16 cellular contexts compared by ENCODE assay signal in the genomic region with DNA sequence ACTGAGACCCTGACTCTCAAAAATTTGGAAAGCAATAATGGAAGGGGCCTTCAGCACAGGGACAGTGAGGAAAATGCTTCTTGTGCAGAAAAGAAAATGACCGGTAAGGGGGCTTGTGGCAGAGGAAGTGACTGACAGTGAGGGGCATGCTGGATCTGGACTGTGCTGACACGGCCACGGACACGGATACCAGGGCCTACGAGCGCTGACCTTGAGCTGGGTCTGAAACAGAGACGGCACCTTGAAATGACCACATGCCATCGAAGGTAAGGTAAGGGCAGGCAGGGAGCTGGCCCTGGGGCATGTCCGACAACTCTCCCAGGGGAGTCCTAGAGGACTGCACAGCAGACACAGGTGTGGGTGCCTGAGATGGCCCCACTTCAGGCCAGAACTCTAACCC.
DNase-seq lines count a peak whose midpoint lies in the region; ATAC-seq, FAIRE-seq and TF ChIP-seq lines count a peak whose summit lies in the region.
"Had no signal": no experiment of that assay in that cellular context is flagged by ENCODE, and none has a peak within 500 bp of the region (broad histone marks: within the 10 kb centered on the region; RNA-seq: fewer than 3 reads in every experiment).

No MANE protein-coding gene starts in this region.

- FAIRE-seq in HepG2 (lab: Jason Lieb, UNC): no peak

- H3K4me1 Mint-ChIP-seq in mesothelial cell of epicardium: peaks cover 38% of the 10 kb centered on the region

- H3K4me3 ChIP-seq in HepG2 (replicated peaks in 1 of 3; ENCODE audit: insufficient read depth in 1 of 3, low read depth in 2 of 3, low read length in 3 of 3) (no peak overlapping the region), right lobe of liver (no peak overlapping the region), sigmoid colon (no peak overlapping the region), MG63 (no peak overlapping the region)
- H3K4me3 ChIP-seq: BLaER1 had no signal

- H3K4me1 ChIP-seq in HepG2 (ENCODE audit: insufficient read depth, low read length) (peaks cover 31% of the 10 kb centered on the region), right lobe of liver (peaks cover 0 to 4% (median 0%) of the 10 kb centered on the region in 4 donors), sigmoid colon (no peaks in the 10 kb centered on the region)

- TF ChIP-seq POLR2A in HepG2 (IDR thresholded peaks at IDR 0.05; ENCODE audit: insufficient read depth in 1 of 2, low read depth in 2 of 2, low read length in 2 of 2): no peak
- no peak for TF ChIP-seq POLR2A in right lobe of liver (IDR thresholded peaks at IDR 0.05)
- no peak for TF ChIP-seq POLR2A in sigmoid colon (IDR thresholded peaks at IDR 0.05)

- H3K9me3 Mint-ChIP-seq in mesothelial cell of epicardium: peaks cover 7% of the 10 kb centered on the region
- H3K9me3 Mint-ChIP-seq: CD8-positive, alpha-beta T cell had no signal

- no peaks in the 10 kb centered on the region for H3K79me2 ChIP-seq in HepG2 (ENCODE audit: insufficient read depth, low read length)

- POLR2A ChIA-PET in HepG2 (lab: Yijun Ruan, JAX): no interaction called here

- 59% methylated on average over 7 of the region's 9 CpGs for WGBS in HepG2 (ENCODE audit: low lambda C conversion rate)
- WGBS in right lobe of liver (ENCODE audit: insufficient coverage, low coverage, low lambda C conversion rate, missing lambda C conversion rate): 93% methylated on average over 3 of the region's 9 CpGs
- 91 to 97% methylated on average over 9 of the region's 9 CpGs for WGBS in sigmoid colon, 2 donors

- H3K27ac ChIP-seq in HepG2 (ENCODE audit: extremely low read length, insufficient read depth, low read length) (no peak overlapping the region), right lobe of liver (no peak overlapping the region), sigmoid colon (no peak overlapping the region)
- H3K27ac ChIP-seq: BLaER1 had no signal

- no peak overlapping the region for H3K4me3 Mint-ChIP-seq in mesothelial cell of epicardium
- H3K4me3 Mint-ChIP-seq: CD14-positive monocyte; CD8-positive, alpha-beta T cell had no signal

- no peaks in the 10 kb centered on the region for H3K27me3 Mint-ChIP-seq in mesothelial cell of epicardium (ENCODE audit: low read depth)

- no peaks in the 10 kb centered on the region for H4K20me1 ChIP-seq in HepG2 (ENCODE audit: insufficient read depth, low read length)
- H4K20me1 ChIP-seq: BLaER1 had no signal

- ATAC-seq in HepG2 (0 out of 3 replicates have a peak, but pooled peaks have one; percentile 20), right lobe of liver (no peak)
- ATAC-seq: CD8-positive, alpha-beta T cell had no signal

- H2AFZ ChIP-seq in HepG2 (ENCODE audit: low read length): no peak overlapping the region

- CTCF ChIA-PET in HepG2 (lab: Yijun Ruan, JAX; ENCODE audit: low intra/inter-chr PET ratio, low total read pairs): no interaction called here

- intact Hi-C loops in HepG2 (cut with micrococcal nuclease; ENCODE audit: unreplicated experiment): no loop called here
- intact Hi-C loops in right lobe of liver (cut with DNase I): no loop called here
- intact Hi-C loops in sigmoid colon (cut with DNase I): no loop called here

- no peak overlapping the region for H3K9ac ChIP-seq in HepG2 (ENCODE audit: insufficient read depth, low read depth, low read length)
- H3K9ac ChIP-seq: BLaER1 had no signal

- H3K9me3 ChIP-seq in HepG2 (ENCODE audit: low read length): no peaks in the 10 kb centered on the region
- no peaks in the 10 kb centered on the region for H3K9me3 ChIP-seq in right lobe of liver
- H3K9me3 ChIP-seq in sigmoid colon: no peaks in the 10 kb centered on the region
- no peaks in the 10 kb centered on the region for H3K9me3 ChIP-seq in MG63
- H3K9me3 ChIP-seq: BLaER1 had no signal

- BruUV-seq in HepG2 (replicated peaks; lab: Mats Ljungman, UMichigan): no TSS peak

- peak overlapping the region; percentile 58 for H3K27ac Mint-ChIP-seq in mesothelial cell of epicardium
- H3K27ac Mint-ChIP-seq: CD14-positive monocyte; CD8-positive, alpha-beta T cell had no signal

- H3K36me3 Mint-ChIP-seq in mesothelial cell of epicardium: peaks cover 2% of the 10 kb centered on the region
- H3K36me3 Mint-ChIP-seq: CD8-positive, alpha-beta T cell had no signal

- H3K36me3 ChIP-seq in HepG2 (replicated peaks in 1 of 2; ENCODE audit: control insufficient read depth in 1 of 2, insufficient read depth in 2 of 2, low read length in 2 of 2) (no peaks in the 10 kb centered on the region), right lobe of liver (no peaks in the 10 kb centered on the region), sigmoid colon (no peaks in the 10 kb centered on the region), MG63 (no peaks in the 10 kb centered on the region)
- H3K36me3 ChIP-seq: BLaER1 had no signal

- H3K27me3 ChIP-seq in HepG2 (ENCODE audit: control insufficient read depth in 1 of 2, insufficient read depth in 2 of 2, low read length in 2 of 2): peaks cover 0 to 3% of the 10 kb centered on the region in 2 experiments; a peak in 2 of 5 replicates
- H3K27me3 ChIP-seq in right lobe of liver: no peaks in the 10 kb centered on the region
- no peaks in the 10 kb centered on the region for H3K27me3 ChIP-seq in sigmoid colon
- no peaks in the 10 kb centered on the region for H3K27me3 ChIP-seq in MG63
- H3K27me3 ChIP-seq: BLaER1 had no signal

- DNase-seq in HepG2 (ENCODE audit: low spot score) (no peak), right lobe of liver (no peak), mesothelial cell of epicardium (ENCODE audit: low spot score in 2 of 2, unreplicated experiment in 2 of 2) (no peak), sigmoid colon (peak; percentile 37), MG63 (no peak), NCI-H226 (no peak)
- no peak for DNase-seq in stimulated activated CD4-positive, alpha-beta T cell treated with anti-CD3 and anti-CD28 coated beads, Interleukin-4, amount 100 ng/mL, for 1 hour
- DNase-seq: 8988T; Calu3; CD8-positive, alpha-beta T cell; DMS79 treated with DMSO at 0.1 percent for 48 hours; GF-D8; GOT3; H7 had no signal

- TF ChIP-seq RAD21 in HepG2 (CRISPR knock-in tag; IDR thresholded peaks at IDR 0.05): no peak

- H3K4me2 ChIP-seq in HepG2 (ENCODE audit: low read depth, low read length): no peak overlapping the region
- H3K4me2 ChIP-seq: BLaER1 had no signal

- TF ChIP-seq EP300 in HepG2 (IDR thresholded peaks at IDR 0.05; ENCODE audit: low read depth in 2 of 2, low read length in 2 of 2): no peak
- no peak for TF ChIP-seq EP300 in HepG2 (CRISPR knock-in tag; IDR thresholded peaks at IDR 0.05; ENCODE audit: borderline replicate concordance)
- no peak for TF ChIP-seq EP300 in sigmoid colon (IDR thresholded peaks at IDR 0.05)

- in situ Hi-C loops in HepG2 (cut with HindIII; ENCODE audit: extremely low pct_ligation_motif_present, low pct_unique_long_range_greater_than_20kb): no loop called here

- no peak for TF ChIP-seq CTCF in HepG2 (CRISPR knock-in tag; IDR thresholded peaks at IDR 0.05)
- no peak for TF ChIP-seq CTCF in right lobe of liver (IDR thresholded peaks at IDR 0.05)
- TF ChIP-seq CTCF in mesothelial cell of epicardium (IDR thresholded peaks at IDR 0.05; ENCODE audit: unreplicated experiment): no peak
- TF ChIP-seq CTCF in sigmoid colon (IDR thresholded peaks at IDR 0.05): no peak

TF ChIP-seq in HepG2, 621 proteins besides CTCF, POLR2A, EP300 and RAD21 (continues in another document):
- peak; percentile 51; the same call in 1 of the 2 replicates for TF ChIP-seq ZNF768 (CRISPR knock-in tag; IDR thresholded peaks at IDR 0.05)
- no peak for TF ChIP-seq ZNF574 (CRISPR knock-in tag; IDR thresholded peaks at IDR 0.05)
- TF ChIP-seq CEBPB (IDR thresholded peaks at IDR 0.05; ENCODE audit: borderline replicate concordance, low read depth, low read length): no peak
